25 cellular contexts compared by ENCODE assay signal in the genomic region with DNA sequence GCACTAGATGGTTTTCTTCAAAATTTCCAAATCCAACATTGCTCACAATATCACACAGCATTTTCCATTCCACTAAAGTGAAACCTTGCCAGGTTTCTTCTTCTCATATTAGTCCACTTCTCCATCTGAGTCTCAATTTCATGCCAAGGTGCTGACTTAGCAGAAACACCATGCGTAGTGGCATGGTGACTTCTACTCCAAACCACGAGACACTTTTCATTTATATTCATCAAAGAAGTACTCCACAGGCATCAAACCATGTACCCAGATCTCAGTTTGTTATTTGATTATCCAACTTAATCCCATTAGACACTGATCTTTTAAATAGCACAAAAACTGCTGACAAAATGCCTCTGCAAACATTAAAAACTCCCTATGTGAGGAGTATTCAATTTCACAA.
"Had no signal": no experiment of that assay in that cellular context is flagged by ENCODE, and none has a peak within 500 bp of the region (broad histone marks: within the 10 kb centered on the region; RNA-seq: fewer than 3 reads in every experiment).

No MANE protein-coding gene starts in this region.

- H3K27ac ChIP-seq: body of pancreas, gastroesophageal sphincter, hepatocyte, pancreas, psoas muscle, thyroid gland, upper lobe of left lung, vagina, VCaP had no signal

- H3K4me1 ChIP-seq: body of pancreas, gastroesophageal sphincter, pancreas, psoas muscle, thyroid gland, upper lobe of left lung, vagina had no signal

- H3K4me2 ChIP-seq: hepatocyte, smooth muscle cell had no signal

- H3K36me3 ChIP-seq: gastroesophageal sphincter, pancreas, thyroid gland, upper lobe of left lung, vagina had no signal

- H3K79me2 ChIP-seq: hepatocyte had no signal

- H3K4me3 ChIP-seq: body of pancreas, gastroesophageal sphincter, hepatocyte, pancreas, psoas muscle, smooth muscle cell, thyroid gland, upper lobe of left lung, vagina had no signal

- H2AFZ ChIP-seq: hepatocyte had no signal

- H3K9me3 ChIP-seq: body of pancreas, gastroesophageal sphincter, pancreas, psoas muscle, thyroid gland, upper lobe of left lung, vagina had no signal

- DNase-seq: activated CD4-positive, alpha-beta T cell treated with anti-CD3 and anti-CD28 coated beads for 4 hours; activated CD4-positive, alpha-beta T cell treated with anti-CD3 and anti-CD28 coated beads, Interleukin-2, amount 50 U/mL, for 4 hours; activated naive CD4-positive, alpha-beta T cell; activated T-cell treated with anti-CD3 and anti-CD28 coated beads for 4 hours; activated T-cell treated with anti-CD3 and anti-CD28 coated beads, Interleukin-2, amount 50 U/mL, for 72 hours; anterior cingulate cortex; body of pancreas; effector memory CD4-positive, alpha-beta T cell; left colon; mammary epithelial cell; naive thymus-derived CD4-positive, alpha-beta T cell; nucleus accumbens; pancreas; psoas muscle; stimulated activated CD4-positive, alpha-beta T cell treated with anti-CD3 and anti-CD28 coated beads, Interleukin-1b, Interleukin-23, amount 100 ng/mL, for 48 hours; stimulated activated CD4-positive, alpha-beta T cell treated with anti-CD3 and anti-CD28 coated beads, Interleukin-4, amount 100 ng/mL, for 4 hours; stimulated activated CD8-positive, alpha-beta memory T cell treated with anti-CD3 and anti-CD28 coated beads, Interleukin-4, amount 100 ng/mL, for 48 hours; stimulated activated naive CD8-positive, alpha-beta T cell treated with anti-CD3 and anti-CD28 coated beads, Interleukin-15, amount 100 ng/mL, for 72 hours; thyroid gland; upper lobe of left lung had no signal

- H3K27me3 ChIP-seq: body of pancreas, gastroesophageal sphincter, hepatocyte, pancreas, thyroid gland, upper lobe of left lung, vagina had no signal
